Comparison of ENCODE assay signal across 18 cellular contexts in the genomic region with DNA sequence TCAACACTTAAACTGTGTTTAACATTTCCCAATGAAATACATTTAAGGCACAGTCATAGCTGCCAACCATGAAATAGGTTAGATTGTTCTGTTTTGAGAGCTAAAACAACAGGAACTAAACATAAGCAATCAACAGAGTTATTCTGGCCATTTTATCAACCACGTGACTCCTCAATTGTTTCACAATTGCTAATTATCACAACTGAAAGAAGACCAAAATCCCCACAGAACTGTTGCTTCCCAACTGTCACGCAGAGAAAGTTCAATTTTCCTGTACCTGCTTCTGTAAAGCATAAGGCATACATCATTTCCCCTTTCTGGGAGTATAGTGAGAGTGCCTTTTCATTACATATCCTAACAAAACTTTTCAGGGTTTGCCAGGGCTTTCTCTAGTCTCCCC.
A peak's percentile ranks its signal among the peaks of the same experiment; 100 is the strongest.
DNase-seq lines count a peak whose midpoint lies in the region; ATAC-seq, FAIRE-seq and TF ChIP-seq lines count a peak whose summit lies in the region.
"Had no signal": no experiment of that assay in that cellular context is flagged by ENCODE, and none has a peak within 500 bp of the region (broad histone marks: within the 10 kb centered on the region; RNA-seq: fewer than 3 reads in every experiment).

No MANE protein-coding gene starts in this region.

- TF ChIP-seq EP300 in GM12878 (IDR thresholded peaks at IDR 0.05; ENCODE audit: borderline replicate concordance in 1 of 2, control insufficient read depth in 1 of 2, low read depth in 2 of 2, low read length in 2 of 2): peak; percentile 54 to 76; a peak in 3 of 4 replicates

- POLR2A ChIA-PET in GM12878 (lab: Charles Lee): interaction anchor here (0.7 to 1.1 kb wide), 3 partner anchors 15 to 1664 kb away, joined by 3 to 4 read pairs (median 3); no protein-coding TSS in a partner anchor

- H3K4me1 ChIP-seq in GM12878 (ENCODE audit: control insufficient read depth, insufficient read depth, low read length) (no peaks in the 10 kb centered on the region), smooth muscle cell (ENCODE audit: low read depth) (no peaks in the 10 kb centered on the region)
- H3K4me1 ChIP-seq: BLaER1, Caco-2 had no signal

- H3K79me2 ChIP-seq in GM12878 (ENCODE audit: control insufficient read depth, insufficient read depth, low read length) (no peaks in the 10 kb centered on the region), smooth muscle cell (ENCODE audit: low read depth) (no peaks in the 10 kb centered on the region)

- H3K27me3 ChIP-seq in GM12878 (replicated peaks in 1 of 2; ENCODE audit: control insufficient read depth in 2 of 2, insufficient read depth in 2 of 2, low read length in 1 of 2) (no peaks in the 10 kb centered on the region), smooth muscle cell (ENCODE audit: low read depth) (peaks cover 32% of the 10 kb centered on the region), MG63 (no peaks in the 10 kb centered on the region)
- H3K27me3 ChIP-seq: BLaER1 had no signal

- TF ChIP-seq RAD21 in GM12878 (IDR thresholded peaks at IDR 0.05; ENCODE audit: insufficient read depth, low read depth, low read length): no peak

- TF ChIP-seq POLR2A in GM12878 (IDR thresholded peaks at IDR 0.05; ENCODE audit: low read depth, low read length): no peak

- intact Hi-C loops in GM12878 (cut with micrococcal nuclease; ENCODE audit: unreplicated experiment): no loop called here

- DNase-seq in GM12878 (ENCODE audit: low read depth, low spot score) (no peak), smooth muscle cell (lab: John Stamatoyannopoulos, UW; ENCODE audit: unreplicated experiment) (no peak), MG63 (no peak), GM13976 (ENCODE audit: low spot score) (no peak)
- DNase-seq: 8988T; AML-193; Caco-2; CD8-positive, alpha-beta memory T cell; DND-41; GDM1; GM23248 had no signal

- in situ Hi-C loops in GM12878 (cut with MboI) (no loop called here), GM13976 (cut with MboI; ENCODE audit: low sequenced_read_pairs, unreplicated experiment) (no loop called here)

- SMC1A ChIA-PET in GM12878 (lab: Charles Lee; ENCODE audit: uncharacterized antibody, unreplicated experiment): interaction anchor here (0.7 to 2.0 kb wide), 4 partner anchors 15 to 20 kb away, joined by 3 to 5 read pairs (median 4); no protein-coding TSS in a partner anchor

- H2AFZ ChIP-seq in GM12878 (ENCODE audit: control insufficient read depth, low read depth, low read length) (no peak overlapping the region), smooth muscle cell (ENCODE audit: low read depth) (no peak overlapping the region)
- H2AFZ ChIP-seq: GM23248 had no signal

- H3K9ac ChIP-seq in GM12878 (ENCODE audit: control insufficient read depth, insufficient read depth, low read length) (no peak overlapping the region), smooth muscle cell (ENCODE audit: low read depth) (no peak overlapping the region)
- H3K9ac ChIP-seq: BLaER1, GM23248, KMS-11 had no signal

- TF ChIP-seq CTCF in GM12878 (IDR thresholded peaks at IDR 0.05 in 2 of 3, conservative IDR thresholded peaks at IDR 0.05 in 1 of 3; ENCODE audit: control insufficient read depth in 2 of 3, extremely low read depth in 1 of 3, insufficient read depth in 1 of 3, low read depth in 3 of 3, low read length in 3 of 3): no peak
- no peak for TF ChIP-seq CTCF in smooth muscle cell (IDR thresholded peaks at IDR 0.05; ENCODE audit: borderline replicate concordance, insufficient read depth, poor library complexity, severe bottlenecking)
- no peak for TF ChIP-seq CTCF in GM13976 (IDR thresholded peaks at IDR 0.05; ENCODE audit: borderline replicate concordance, control extremely low read depth, extremely low read depth, insufficient read depth, missing control alignments)

- H3K27ac ChIP-seq in GM12878 (ENCODE audit: control insufficient read depth, insufficient read depth) (no peak overlapping the region), smooth muscle cell (ENCODE audit: low read depth) (no peak overlapping the region)
- H3K27ac ChIP-seq: BLaER1, GM23248, KMS-11 had no signal

- CTCF ChIA-PET in GM12878 (lab: Yijun Ruan, JAX): interaction anchor here (0.7 to 1.5 kb wide), 2 partner anchors 16 to 113 kb away, joined by 3 to 5 read pairs; no protein-coding TSS in a partner anchor

- H3F3A ChIP-seq in smooth muscle cell (ENCODE audit: low read depth): no peaks in the 10 kb centered on the region

- H3K36me3 ChIP-seq in GM12878 (ENCODE audit: control insufficient read depth in 2 of 2, insufficient read depth in 2 of 2, low read length in 1 of 2) (no peaks in the 10 kb centered on the region), smooth muscle cell (ENCODE audit: low read depth) (no peaks in the 10 kb centered on the region), MG63 (no peaks in the 10 kb centered on the region)
- H3K36me3 ChIP-seq: BLaER1 had no signal

- H4K20me1 ChIP-seq in GM12878 (ENCODE audit: control insufficient read depth, insufficient read depth) (no peaks in the 10 kb centered on the region), smooth muscle cell (ENCODE audit: low read depth) (no peaks in the 10 kb centered on the region)
- H4K20me1 ChIP-seq: BLaER1 had no signal

- H3K9me3 ChIP-seq in GM12878 (replicated peaks; ENCODE audit: control insufficient read depth, insufficient read depth, low read length): no peaks in the 10 kb centered on the region
- no peaks in the 10 kb centered on the region for H3K9me3 ChIP-seq in smooth muscle cell (replicated peaks; ENCODE audit: low read depth)
- no peaks in the 10 kb centered on the region for H3K9me3 ChIP-seq in MG63
- H3K9me3 ChIP-seq: Caco-2 had no signal

- no peak for FAIRE-seq in GM12878 (lab: Jason Lieb, UNC)
- FAIRE-seq: H54 had no signal

- RAD21 ChIA-PET in GM12878 (lab: Charles Lee; ENCODE audit: unreplicated experiment): interaction anchor here (0.9 kb wide), 1 partner anchor 24 kb away, joined by 3 read pairs; no protein-coding TSS in a partner anchor

- ATAC-seq in GM18868 (IDR thresholded peaks at IDR 0.05; ENCODE audit: unreplicated experiment) (peak; percentile 53), GM21529 (IDR thresholded peaks at IDR 0.05; ENCODE audit: unreplicated experiment) (peak; percentile 45), HG02885 (IDR thresholded peaks at IDR 0.05; ENCODE audit: poor library complexity, unreplicated experiment) (peak; percentile 37), GM12878 (peak; percentile 83)
- ATAC-seq: HCT116 had no signal

- H3K4me3 ChIP-seq in GM12878 (no peak overlapping the region), smooth muscle cell (no peak overlapping the region), MG63 (no peak overlapping the region)
- H3K4me3 ChIP-seq: BLaER1, GM23248 had no signal

- WGBS in GM12878 (ENCODE audit: insufficient coverage, insufficient replicate concordance, low lambda C conversion rate, missing lambda C conversion rate): 0% methylated on average over 2 of the region's 2 CpGs
- 81% methylated on average over 2 of the region's 2 CpGs for WGBS in smooth muscle cell (ENCODE audit: low lambda C conversion rate)

- BruUV-seq in GM12878 (replicated peaks; lab: Mats Ljungman, UMichigan): no TSS peak

- H3K4me2 ChIP-seq in GM12878 (ENCODE audit: control insufficient read depth, insufficient read depth) (no peak overlapping the region), smooth muscle cell (no peak overlapping the region)
- H3K4me2 ChIP-seq: BLaER1, KMS-11 had no signal

TF ChIP-seq in GM12878, 131 proteins besides CTCF, POLR2A, EP300 and RAD21 (continues in another document):
- TF ChIP-seq, protein P1, sequence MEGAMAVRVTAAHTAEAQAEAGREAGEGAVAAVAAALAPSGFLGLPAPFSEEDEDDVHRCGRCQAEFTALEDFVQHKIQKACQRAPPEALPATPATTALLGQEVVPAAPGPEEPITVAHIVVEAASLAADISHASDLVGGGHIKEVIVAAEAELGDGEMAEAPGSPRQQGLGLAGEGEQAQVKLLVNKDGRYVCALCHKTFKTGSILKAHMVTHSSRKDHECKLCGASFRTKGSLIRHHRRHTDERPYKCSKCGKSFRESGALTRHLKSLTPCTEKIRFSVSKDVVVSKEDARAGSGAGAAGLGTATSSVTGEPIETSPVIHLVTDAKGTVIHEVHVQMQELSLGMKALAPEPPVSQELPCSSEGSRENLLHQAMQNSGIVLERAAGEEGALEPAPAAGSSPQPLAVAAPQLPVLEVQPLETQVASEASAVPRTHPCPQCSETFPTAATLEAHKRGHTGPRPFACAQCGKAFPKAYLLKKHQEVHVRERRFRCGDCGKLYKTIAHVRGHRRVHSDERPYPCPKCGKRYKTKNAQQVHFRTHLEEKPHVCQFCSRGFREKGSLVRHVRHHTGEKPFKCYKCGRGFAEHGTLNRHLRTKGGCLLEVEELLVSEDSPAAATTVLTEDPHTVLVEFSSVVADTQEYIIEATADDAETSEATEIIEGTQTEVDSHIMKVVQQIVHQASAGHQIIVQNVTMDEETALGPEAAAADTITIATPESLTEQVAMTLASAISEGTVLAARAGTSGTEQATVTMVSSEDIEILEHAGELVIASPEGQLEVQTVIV (IDR thresholded peaks at IDR 0.05; ENCODE audit: borderline replicate concordance, partially characterized antibody): no peak
- TF ChIP-seq NRF1 (conservative IDR thresholded peaks at IDR 0.05; ENCODE audit: low read depth, low read length) (no peak), CBX5 (IDR thresholded peaks at IDR 0.05; ENCODE audit: low read depth) (no peak), POU2F2 (IDR thresholded peaks at IDR 0.05; ENCODE audit: borderline replicate concordance, low read depth, low read length) (no peak), SUPT20H (IDR thresholded peaks at IDR 0.05; ENCODE audit: borderline replicate concordance, control insufficient read depth, low read depth, low read length) (no peak)
- TF ChIP-seq, protein P2, sequence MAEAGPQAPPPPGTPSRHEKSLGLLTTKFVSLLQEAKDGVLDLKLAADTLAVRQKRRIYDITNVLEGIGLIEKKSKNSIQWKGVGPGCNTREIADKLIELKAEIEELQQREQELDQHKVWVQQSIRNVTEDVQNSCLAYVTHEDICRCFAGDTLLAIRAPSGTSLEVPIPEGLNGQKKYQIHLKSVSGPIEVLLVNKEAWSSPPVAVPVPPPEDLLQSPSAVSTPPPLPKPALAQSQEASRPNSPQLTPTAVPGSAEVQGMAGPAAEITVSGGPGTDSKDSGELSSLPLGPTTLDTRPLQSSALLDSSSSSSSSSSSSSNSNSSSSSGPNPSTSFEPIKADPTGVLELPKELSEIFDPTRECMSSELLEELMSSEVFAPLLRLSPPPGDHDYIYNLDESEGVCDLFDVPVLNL (IDR thresholded peaks at IDR 0.05; ENCODE audit: low read depth, low read length): no peak
